Comparison of ENCODE assay signal across 27 cellular contexts in the genomic region with DNA sequence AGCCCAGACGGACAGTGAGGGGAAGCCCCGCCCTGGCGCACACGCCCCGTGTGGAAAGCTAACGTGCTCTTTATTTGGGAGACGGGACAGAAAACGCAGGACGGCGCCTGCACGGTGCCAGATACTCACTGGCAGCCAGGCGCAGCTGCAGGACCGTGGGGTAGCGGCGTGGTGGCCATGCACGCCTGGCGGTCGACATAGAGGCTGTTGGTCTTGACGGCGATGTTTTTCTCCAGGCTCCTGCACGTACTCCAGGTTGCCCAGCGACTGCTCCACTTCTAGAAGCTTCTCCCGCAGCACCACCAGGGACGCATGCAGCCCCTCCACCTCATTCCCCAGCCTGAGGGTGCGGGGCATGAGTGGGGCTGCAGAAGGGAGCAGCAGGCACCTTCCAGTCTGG. TPM values are rescaled to one million over a fixed set of nuclear protein-coding genes. Genes with fewer than 3 reads are reported as not detected.
DNase-seq lines count a peak whose midpoint lies in the region; FAIRE-seq and TF ChIP-seq lines count a peak whose summit lies in the region.
"Had no signal": no experiment of that assay in that cellular context is flagged by ENCODE, and none has a peak within 500 bp of the region (broad histone marks: within the 10 kb centered on the region; RNA-seq: fewer than 3 reads in every experiment).

No MANE protein-coding gene starts in this region.

- no peak overlapping the region for H3K27ac Mint-ChIP-seq in MCF 10A (ENCODE audit: low read depth, unreplicated experiment)
- H3K27ac Mint-ChIP-seq: CD4-positive, alpha-beta memory T cell; H9; HFFc6; T-helper 1 cell treated with Interleukin-12 subunit alpha and Interleukin-12 subunit beta and Interleukin-4 antibody, amounts not matched to agents 30 μg/mL and 1 μg/mL, for 36 hours had no signal

- no peaks in the 10 kb centered on the region for H3K36me3 ChIP-seq in BE2C
- H3K36me3 ChIP-seq in HEK293 (ENCODE audit: control insufficient read depth in 2 of 2, insufficient read depth in 1 of 2, low read length in 2 of 2), result no peaks in the 10 kb centered on the region
- H3K36me3 ChIP-seq in H1 (ENCODE audit: control insufficient read depth in 2 of 4, insufficient read depth in 4 of 4, low read length in 3 of 4), result no peaks in the 10 kb centered on the region

- peak; percentile 6 for DNase-seq in DMS79 treated with DMSO at 0.1 percent for 48 hours (lab: John Stamatoyannopoulos, UW)
- no peak for DNase-seq in DMS79 (lab: John Stamatoyannopoulos, UW)
- DNase-seq in BE2C, result peak; percentile 52
- DNase-seq in H1 (ENCODE audit: low read depth in 1 of 2, low spot score in 2 of 2), result no peak
- no peak for DNase-seq in HuH-7 (ENCODE audit: low spot score)
- no peak for DNase-seq in activated gamma-delta T cell (lab: John Stamatoyannopoulos, UW)
- no peak for DNase-seq in MCF 10A (ENCODE audit: unreplicated experiment)
- DNase-seq: AML-193; C1 segment of cervical spinal cord; Caco-2; CD4-positive, alpha-beta memory T cell; H9; HFFc6; IMR-90; KG1; NCI-H1092 treated with DMSO at 0.1 percent for 48 hours; NCI-H1436; NCI-H187; NCI-H2227 treated with DMSO at 0.1 percent for 48 hours; NCI-H510A treated with DMSO at 0.1 percent for 48 hours; SK-N-SH; SW 1271; T-helper 9 cell had no signal

- FAIRE-seq in H1 (lab: Jason Lieb, UNC), result no peak
- FAIRE-seq: A204.1, HTR-8/SVneo had no signal

- no peak overlapping the region for H2BK5ac ChIP-seq in H1 (ENCODE audit: low read depth, low read length)

- CTCF ChIA-PET in HEK293 (lab: Yijun Ruan, JAX), result interaction anchor here (0.6 kb wide), 1 partner anchor 36 kb away, joined by 3 read pairs; no protein-coding TSS in a partner anchor
- CTCF ChIA-PET in H1 (lab: Charles Lee; ENCODE audit: partially characterized antibody), result interaction anchor here (0.9 to 1.4 kb wide), 6 partner anchors 24 to 95 kb away, joined by 3 to 5 read pairs (median 4); a partner anchor contains a TSS
- CTCF ChIA-PET in MCF 10A (lab: Yijun Ruan, JAX), result interaction anchor here (0.6 to 1.2 kb wide), 5 partner anchors 11 to 304 kb away, joined by 4 to 10 read pairs (median 4); no protein-coding TSS in a partner anchor

- no peak for TF ChIP-seq EP300 in H1 (IDR thresholded peaks at IDR 0.05; ENCODE audit: borderline replicate concordance in 1 of 2, low read depth in 2 of 2, low read length in 2 of 2)

- H3K23ac ChIP-seq in H1 (ENCODE audit: insufficient read length), result no peak overlapping the region

- H3K14ac ChIP-seq in H1 (ENCODE audit: insufficient read length), result no peak overlapping the region

- H3K27me3 Mint-ChIP-seq in MCF 10A (ENCODE audit: insufficient read depth, unreplicated experiment), result peaks cover 24% of the 10 kb centered on the region

- peaks cover 88% of the 10 kb centered on the region for H3K27me3 ChIP-seq in BE2C
- peaks cover 0 to 5% (median 2%) of the 10 kb centered on the region in 4 experiments; a peak in 2 of 7 replicates for H3K27me3 ChIP-seq in H1 (replicated peaks in 1 of 4; ENCODE audit: control insufficient read depth in 3 of 4, extremely low read depth in 1 of 4, insufficient read depth in 3 of 4, low read length in 3 of 4)

- H3K4me3 ChIP-seq in BE2C (ENCODE audit: low read depth, low read length) (no peak overlapping the region), HEK293 (ENCODE audit: low read depth, low read length) (no peak overlapping the region), H1 (ENCODE audit: extremely low read depth in 1 of 4, insufficient read depth in 2 of 4, low read depth in 3 of 4, low read length in 4 of 4) (no peak overlapping the region)

- H3K27ac ChIP-seq in HEK293 (ENCODE audit: extremely low read depth, low read depth, low read length), result no peak overlapping the region
- no peak overlapping the region for H3K27ac ChIP-seq in H1 (ENCODE audit: low read depth, low read length)

- 84% methylated on average over 21 of the region's 25 CpGs; no CpG with 5 or more reads in 1 of the 2 experiments for WGBS in H1 (ENCODE audit: extremely low coverage in 1 of 2, insufficient coverage in 1 of 2, insufficient read length in 1 of 2, insufficient replicate concordance in 2 of 2, low coverage in 1 of 2, low lambda C conversion rate in 2 of 2, missing lambda C conversion rate in 1 of 2), 2 experiments

- no peak for TF ChIP-seq POLR2A in H1 (IDR thresholded peaks at IDR 0.05; ENCODE audit: control extremely low read depth in 1 of 2, low read depth in 2 of 2, low read length in 2 of 2)

- no peaks in the 10 kb centered on the region for H3K4me1 ChIP-seq in BE2C
- no peaks in the 10 kb centered on the region; the same call in 1 of the 2 replicates for H3K4me1 ChIP-seq in HEK293 (ENCODE audit: control insufficient read depth, insufficient read depth, low read length)
- peaks cover 0 to 9% (median 2%) of the 10 kb centered on the region in 4 experiments; a peak in 4 of 7 replicates for H3K4me1 ChIP-seq in H1 (replicated peaks in 1 of 4; ENCODE audit: control insufficient read depth in 3 of 4, insufficient read depth in 4 of 4, low read length in 3 of 4)

- no peak overlapping the region for H3K9ac ChIP-seq in H1 (replicated peaks in 1 of 4; ENCODE audit: extremely low read depth in 1 of 4, low read depth in 3 of 4, low read length in 3 of 4)
- H3K9ac ChIP-seq: SK-N-SH had no signal

- POLR2A ChIA-PET in HEK293 (lab: Yijun Ruan, JAX), result interaction anchor here (0.5 kb wide), 2 partner anchors 120 to 1217 kb away, joined by 3 read pairs; no protein-coding TSS in a partner anchor
- POLR2A ChIA-PET in H1 (lab: Charles Lee; ENCODE audit: partially characterized antibody), result no interaction called here
- POLR2A ChIA-PET in MCF 10A (lab: Yijun Ruan, JAX), result interaction anchor here (0.7 kb wide), 1 partner anchor 374 kb away, joined by 3 read pairs; no protein-coding TSS in a partner anchor

- TF ChIP-seq CTCF in BE2C (IDR thresholded peaks at IDR 0.05; ENCODE audit: low read depth, low read length), result no peak
- TF ChIP-seq CTCF in HEK293 (tag by site-specific recombination; IDR thresholded peaks at IDR 0.05), result no peak
- TF ChIP-seq CTCF in H1 (IDR thresholded peaks at IDR 0.05; ENCODE audit: control extremely low read depth in 1 of 3, insufficient read depth in 1 of 3, low read depth in 1 of 3, low read length in 3 of 3), result no peak
- no peak for TF ChIP-seq CTCF in MCF 10A (IDR thresholded peaks at IDR 0.05; ENCODE audit: unreplicated experiment)

- no peak overlapping the region for H2BK20ac ChIP-seq in H1 (ENCODE audit: low read length)

- no TSS peak for BruUV-seq in MCF 10A (replicated peaks; lab: Mats Ljungman, UMichigan)

- H4K91ac ChIP-seq in H1 (replicated peaks; ENCODE audit: insufficient read length, low read length), result no peak overlapping the region

- H3K9me3 ChIP-seq in BE2C (no peaks in the 10 kb centered on the region), HEK293 (ENCODE audit: control insufficient read depth, insufficient read depth, low read depth, low read length) (no peaks in the 10 kb centered on the region), H1 (ENCODE audit: insufficient read depth in 2 of 2, low read depth in 1 of 2, low read length in 1 of 2) (no peaks in the 10 kb centered on the region)
- H3K9me3 ChIP-seq: Caco-2, SK-N-SH had no signal

- H2BK12ac ChIP-seq in H1 (ENCODE audit: low read depth, low read length), result peak overlapping the region; percentile 60; the same call in 1 of the 2 replicates

- peak overlapping the region; percentile 14 for H3K4ac ChIP-seq in H1 (replicated peaks; ENCODE audit: insufficient read length, low read depth, low read length)

- H3K9me3 Mint-ChIP-seq in MCF 10A (ENCODE audit: unreplicated experiment), result no peaks in the 10 kb centered on the region
- H3K9me3 Mint-ChIP-seq: CD4-positive, alpha-beta memory T cell; H9; HFFc6; T-helper 1 cell treated with Interleukin-12 subunit alpha and Interleukin-12 subunit beta and Interleukin-4 antibody, amounts not matched to agents 30 μg/mL and 1 μg/mL, for 36 hours had no signal

- H2BK15ac ChIP-seq in H1 (ENCODE audit: low read length), result no peak overlapping the region

- H3K18ac ChIP-seq in H1 (ENCODE audit: extremely low read depth, low read length), result no peak overlapping the region

- H4K5ac ChIP-seq in H1 (ENCODE audit: insufficient read length, low read depth, low read length), result no peak overlapping the region

- no peaks in the 10 kb centered on the region for H3K79me2 ChIP-seq in H1 (ENCODE audit: control insufficient read depth in 1 of 2, insufficient read depth in 2 of 2, low read length in 2 of 2)

- H3K23me2 ChIP-seq in H1 (ENCODE audit: low read depth, low read length), result peaks cover 4% of the 10 kb centered on the region; the same call in 1 of the 2 replicates

- H2AFZ ChIP-seq in H1 (ENCODE audit: low read length), result no peak overlapping the region

- no peak overlapping the region for H3K4me3 Mint-ChIP-seq in MCF 10A (ENCODE audit: unreplicated experiment)
- H3K4me3 Mint-ChIP-seq: CD4-positive, alpha-beta memory T cell; H9; HFFc6; T-helper 1 cell treated with Interleukin-12 subunit alpha and Interleukin-12 subunit beta and Interleukin-4 antibody, amounts not matched to agents 30 μg/mL and 1 μg/mL, for 36 hours had no signal

- no peaks in the 10 kb centered on the region for H3K4me1 Mint-ChIP-seq in MCF 10A (ENCODE audit: insufficient read depth, unreplicated experiment)
- H3K4me1 Mint-ChIP-seq: CD4-positive, alpha-beta memory T cell had no signal

- peaks cover 0 to 1% of the 10 kb centered on the region in 2 experiments for H4K20me1 ChIP-seq in H1 (replicated peaks in 1 of 2; ENCODE audit: control insufficient read depth in 1 of 2, insufficient read depth in 2 of 2, low read length in 2 of 2)

- H2BK120ac ChIP-seq in H1 (replicated peaks; ENCODE audit: low read depth, low read length), result no peak overlapping the region

- no peak overlapping the region for H3K4me2 ChIP-seq in H1 (ENCODE audit: insufficient read depth in 1 of 2, low read depth in 2 of 2, low read length in 2 of 2)
- H3K4me2 ChIP-seq: SK-N-SH had no signal

- no peaks in the 10 kb centered on the region for H3K36me3 Mint-ChIP-seq in MCF 10A (ENCODE audit: insufficient read depth, unreplicated experiment)
- H3K36me3 Mint-ChIP-seq: CD4-positive, alpha-beta memory T cell had no signal

- no peak overlapping the region; the same call in 1 of the 2 replicates for H4K8ac ChIP-seq in H1 (ENCODE audit: extremely low read depth, insufficient read depth, low read length)

- H3K56ac ChIP-seq in H1 (replicated peaks; ENCODE audit: insufficient read length, low read depth, low read length), result no peak overlapping the region

- intact Hi-C loops in MCF 10A (cut with micrococcal nuclease), result no loop called here

- H3K79me1 ChIP-seq in H1 (ENCODE audit: low read depth, low read length), result no peaks in the 10 kb centered on the region

- H2AK5ac ChIP-seq in H1 (ENCODE audit: low read depth, low read length), result no peak overlapping the region; the same call in 1 of the 2 replicates

- TF ChIP-seq RAD21 in H1 (IDR thresholded peaks at IDR 0.05 in 1 of 2, conservative IDR thresholded peaks at IDR 0.05 in 1 of 2; ENCODE audit: low read depth in 2 of 2, low read length in 2 of 2), result no peak

RNA-seq across cellular contexts. Expression of a gene that starts 5.1 kb away (rescaled TPM):
- polyA plus RNA-seq in BE2C (2012; ENCODE audit: insufficient read depth, insufficient read length, low read depth), result not detected
- total RNA-seq in H1 (2021; fragmentation: NEBNext Ultra II Directional; extraction: Animal tissue kit (Norgen Biotek cat#: 25700)), result not detected in 2 replicates
- not detected in 2 replicates for polyA plus RNA-seq in H1 (2011; rRNA removed)
- polyA plus RNA-seq in H1 (2011; cell fraction: cytosol; rRNA removed), result not detected
- 0.06 TPM for polyA plus RNA-seq in H1 (2011; cell fraction: nucleus; rRNA removed)
- 0.19 TPM in 1 of 4 replicates, not detected in the others for polyA plus RNA-seq in H1 (2012, experiment 1 of 2)
- polyA plus RNA-seq in H1 (2012, experiment 2 of 2), result not detected
- polyA plus RNA-seq in H1 (2013, experiment 1 of 2), result not detected
- not detected for polyA plus RNA-seq in H1 (2013, experiment 2 of 2)
- polyA minus RNA-seq in H1 (2011; rRNA and poly(A)+ RNA removed), result not detected in 2 replicates
- polyA minus RNA-seq in H1 (2011; cell fraction: cytosol; rRNA and poly(A)+ RNA removed), result not detected
- polyA minus RNA-seq in H1 (2011; cell fraction: nucleus; rRNA and poly(A)+ RNA removed), result not detected
- not detected in 2 replicates for total RNA-seq in MCF 10A (2022)
- total RNA-seq: Caco-2; CD4-positive, alpha-beta memory T cell; H9; HFFc6; IMR-90 had no signal
- polyA plus RNA-seq: CD4-positive, alpha-beta memory T cell; IMR-90; SK-N-SH had no signal

RNA-seq across cellular contexts. Expression of a gene that starts 28.6 kb away (rescaled TPM):
- polyA plus RNA-seq in BE2C (2012; ENCODE audit: insufficient read depth, insufficient read length, low read depth), result not detected
- 0.31 and 0.56 TPM in 2 replicates for total RNA-seq in H1 (2021; fragmentation: NEBNext Ultra II Directional; extraction: Animal tissue kit (Norgen Biotek cat#: 25700))
- 0.60 and 0.61 TPM in 2 replicates for polyA plus RNA-seq in H1 (2011; rRNA removed)
- polyA plus RNA-seq in H1 (2011; cell fraction: cytosol; rRNA removed), result 0.69 TPM
- 1.4 TPM for polyA plus RNA-seq in H1 (2011; cell fraction: nucleus; rRNA removed)
- polyA plus RNA-seq in H1 (2012, experiment 1 of 2), result 0.27 to 0.40 TPM (median 0.28 TPM) in 3 of 4 replicates, not detected in the other
- 0.42 TPM for polyA plus RNA-seq in H1 (2012, experiment 2 of 2)
- 0.45 TPM for polyA plus RNA-seq in H1 (2013, experiment 1 of 2)
- polyA plus RNA-seq in H1 (2013, experiment 2 of 2), result 0.53 TPM
- 0.13 TPM in 1 of 2 replicates, not detected in the other for polyA minus RNA-seq in H1 (2011; rRNA and poly(A)+ RNA removed)
- polyA minus RNA-seq in H1 (2011; cell fraction: cytosol; rRNA and poly(A)+ RNA removed), result not detected
- 0.80 TPM for polyA minus RNA-seq in H1 (2011; cell fraction: nucleus; rRNA and poly(A)+ RNA removed)
- not detected in 2 replicates for total RNA-seq in MCF 10A (2022)
- total RNA-seq: CD4-positive, alpha-beta memory T cell; HFFc6; IMR-90 had no signal
- polyA plus RNA-seq: CD4-positive, alpha-beta memory T cell; IMR-90; SK-N-SH had no signal

RNA-seq across cellular contexts. Expression of a gene that starts 51.8 kb away (rescaled TPM):
- polyA plus RNA-seq in BE2C (2012; ENCODE audit: insufficient read depth, insufficient read length, low read depth), result 3.6 TPM
- total RNA-seq in H1 (2021; fragmentation: NEBNext Ultra II Directional; extraction: Animal tissue kit (Norgen Biotek cat#: 25700)), result 27.2 and 28.7 TPM in 2 replicates
- 14.0 and 27.4 TPM in 2 replicates for polyA plus RNA-seq in H1 (2011; rRNA removed)
- 21.0 TPM for polyA plus RNA-seq in H1 (2011; cell fraction: cytosol; rRNA removed)
- polyA plus RNA-seq in H1 (2011; cell fraction: nucleus; rRNA removed), result 192 TPM
- 17.0 to 33.1 TPM (median 28.7 TPM) in 4 replicates for polyA plus RNA-seq in H1 (2012, experiment 1 of 2)
- polyA plus RNA-seq in H1 (2012, experiment 2 of 2), result 13.4 TPM
- polyA plus RNA-seq in H1 (2013, experiment 1 of 2), result 23.4 TPM
- 21.4 TPM for polyA plus RNA-seq in H1 (2013, experiment 2 of 2)
- polyA minus RNA-seq in H1 (2011; rRNA and poly(A)+ RNA removed), result 19.8 and 20.5 TPM in 2 replicates
- polyA minus RNA-seq in H1 (2011; cell fraction: cytosol; rRNA and poly(A)+ RNA removed), result 16.3 TPM
- polyA minus RNA-seq in H1 (2011; cell fraction: nucleus; rRNA and poly(A)+ RNA removed), result 43.3 TPM
- total RNA-seq in MCF 10A (2022), result not detected in 2 replicates
- polyA plus RNA-seq: SK-N-SH had no signal

Comparison
In these comparisons a context has a peak if more than half of its experiments do, and no peak if none do; other contexts are left out.
1. DNase-seq: peak in DMS79 treated with DMSO at 0.1 percent for 48 hours (single experiment) and BE2C (single experiment); none in DMS79 (single experiment), H1 (0 of 2), HuH-7 (single experiment), activated gamma-delta T cell (single experiment) and MCF 10A (single experiment).
2. RNA of a gene that starts 51.8 kb away (total RNA-seq): 27.2 to 28.7 TPM in H1; not detected in MCF 10A; every median in the first group is over 10 times any median in the second.